16 cellular contexts compared by ENCODE assay signal in the genomic region with DNA sequence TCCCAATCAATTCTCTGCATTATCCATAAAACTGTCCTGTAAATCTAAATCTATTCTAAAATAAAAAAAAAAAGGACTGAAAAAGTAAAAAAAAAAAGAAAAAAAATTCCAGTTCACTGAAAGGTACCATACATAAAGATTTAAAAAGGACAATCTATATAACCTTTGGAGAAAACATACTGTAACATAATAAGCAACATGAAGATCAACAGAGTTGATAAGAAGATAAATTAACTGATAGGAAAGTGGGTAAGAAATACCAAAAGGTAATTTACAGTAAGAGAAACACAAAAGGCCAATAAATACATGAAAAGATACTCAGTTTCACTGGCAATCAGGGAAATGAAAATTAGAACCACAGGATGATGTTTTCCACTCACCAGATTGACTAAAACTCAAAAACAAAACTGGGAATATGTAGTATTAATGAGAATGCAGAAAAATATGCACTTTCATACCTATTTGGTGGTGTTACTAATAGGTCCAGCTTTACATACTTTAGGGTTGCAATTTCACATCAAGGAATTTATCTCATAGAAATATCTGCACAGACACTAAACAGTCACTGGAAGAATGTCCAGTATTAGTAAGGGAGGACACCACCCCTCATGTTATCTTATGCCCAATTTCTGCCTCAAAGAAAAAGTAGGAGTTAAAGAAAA. TPM values are rescaled to one million over a fixed set of nuclear protein-coding genes. Genes with fewer than 3 reads are reported as not detected.
A peak's percentile ranks its signal among the peaks of the same experiment; 100 is the strongest.
DNase-seq lines count a peak whose midpoint lies in the region; ATAC-seq and TF ChIP-seq lines count a peak whose summit lies in the region.
"Had no signal": no experiment of that assay in that cellular context is flagged by ENCODE, and none has a peak within 500 bp of the region (broad histone marks: within the 10 kb centered on the region; RNA-seq: fewer than 3 reads in every experiment).

No MANE protein-coding gene starts in this region.

- ATAC-seq in GM21619 (IDR thresholded peaks at IDR 0.05; ENCODE audit: unreplicated experiment) (no peak), GM21786 (IDR thresholded peaks at IDR 0.05; ENCODE audit: unreplicated experiment) (no peak)
- ATAC-seq: HepG2 had no signal

- peaks cover 44 to 66% (median 65%) of the 10 kb centered on the region in 3 donors for H3K4me1 Mint-ChIP-seq in CD8-positive, alpha-beta memory T cell
- peaks cover 49% of the 10 kb centered on the region for H3K4me1 Mint-ChIP-seq in mesothelial cell of epicardium

- no peaks in the 10 kb centered on the region for H3K27me3 Mint-ChIP-seq in CD8-positive, alpha-beta memory T cell
- H3K27me3 Mint-ChIP-seq in mesothelial cell of epicardium (ENCODE audit: low read depth) = no peaks in the 10 kb centered on the region

- H3K9me3 ChIP-seq in CD8-positive, alpha-beta memory T cell (ENCODE audit: low read length) = peaks cover 6% of the 10 kb centered on the region
- H3K9me3 ChIP-seq: HAP-1 had no signal

- peaks cover 0 to 30% (median 3%) of the 10 kb centered on the region in 3 donors for H3K36me3 Mint-ChIP-seq in CD8-positive, alpha-beta memory T cell
- H3K36me3 Mint-ChIP-seq in mesothelial cell of epicardium = no peaks in the 10 kb centered on the region

- CTCF ChIA-PET in CD8-positive, alpha-beta memory T cell (lab: Charles Lee) = interaction anchor here (2.7 kb wide), 1 partner anchor 60 kb away, joined by 14 read pairs; a partner anchor contains a TSS
- CTCF ChIA-PET in HEK293T (lab: Yijun Ruan, JAX) = interaction anchor here (1.1 kb wide), 1 partner anchor 33 kb away, joined by 4 read pairs; no protein-coding TSS in a partner anchor

- H3K27me3 ChIP-seq in CD8-positive, alpha-beta memory T cell (ENCODE audit: insufficient read depth, low read length, poor library complexity, severe bottlenecking) = no peaks in the 10 kb centered on the region

- TF ChIP-seq CTCF in mesothelial cell of epicardium (IDR thresholded peaks at IDR 0.05; ENCODE audit: unreplicated experiment) = no peak

- no peaks in the 10 kb centered on the region for H3K36me3 ChIP-seq in CD8-positive, alpha-beta memory T cell (ENCODE audit: insufficient read depth, low read length)
- H3K36me3 ChIP-seq: HAP-1 had no signal

- peaks cover 5 to 18% (median 7%) of the 10 kb centered on the region in 5 donors for H3K9me3 Mint-ChIP-seq in CD8-positive, alpha-beta memory T cell
- H3K9me3 Mint-ChIP-seq in mesothelial cell of epicardium = no peaks in the 10 kb centered on the region

- no peak for DNase-seq in CD8-positive, alpha-beta memory T cell
- no peak for DNase-seq in HEK293T (ENCODE audit: extremely low spot score)
- no peak for DNase-seq in mesothelial cell of epicardium (ENCODE audit: low spot score in 2 of 2, unreplicated experiment in 2 of 2)
- no peak for DNase-seq in T-helper 1 cell
- no peak for DNase-seq in A172 (ENCODE audit: low spot score)
- DNase-seq: 8988T, DMS153, DMS79, GDM1 had no signal

- H3K4me1 ChIP-seq in CD8-positive, alpha-beta memory T cell (ENCODE audit: insufficient read depth, low read length) = peaks cover 38% of the 10 kb centered on the region
- H3K4me1 ChIP-seq: HAP-1 had no signal

- no peak overlapping the region for H3K4me3 ChIP-seq in CD8-positive, alpha-beta memory T cell (ENCODE audit: low read length)
- H3K4me3 ChIP-seq: BLaER1 treated with 17β-estradiol and CSF1 and Interleukin-3, amounts not matched to agents 10 nM and 100 nM; HAP-1 had no signal

- no peak overlapping the region for H3K27ac Mint-ChIP-seq in CD8-positive, alpha-beta memory T cell
- peak overlapping the region; percentile 88 for H3K27ac Mint-ChIP-seq in mesothelial cell of epicardium
- H3K27ac Mint-ChIP-seq: B cell had no signal

- peak overlapping the region; percentile 84 for H3K27ac ChIP-seq in CD8-positive, alpha-beta memory T cell (ENCODE audit: low read depth, low read length)
- H3K27ac ChIP-seq: BLaER1 treated with 17β-estradiol and CSF1 and Interleukin-3, amounts not matched to agents 10 nM and 100 nM; KMS-11 had no signal

- peak overlapping the region in 1 of 7 donors; percentile 41 for H3K4me3 Mint-ChIP-seq in CD8-positive, alpha-beta memory T cell
- H3K4me3 Mint-ChIP-seq in mesothelial cell of epicardium = no peak overlapping the region
- H3K4me3 Mint-ChIP-seq: B cell had no signal

- POLR2A ChIA-PET in CD8-positive, alpha-beta memory T cell (lab: Charles Lee) = no interaction called here
- POLR2A ChIA-PET in HEK293T (lab: Yijun Ruan, JAX) = no interaction called here

TF ChIP-seq in HEK293T, 16 proteins besides CTCF, POLR2A, EP300 and RAD21:
- TF ChIP-seq TARDBP (IDR thresholded peaks at IDR 0.05) (no peak), ZNF384 (IDR thresholded peaks at IDR 0.05) (no peak), L3MBTL2 (conservative IDR thresholded peaks at IDR 0.05) (no peak)
- TF ChIP-seq, protein P1, sequence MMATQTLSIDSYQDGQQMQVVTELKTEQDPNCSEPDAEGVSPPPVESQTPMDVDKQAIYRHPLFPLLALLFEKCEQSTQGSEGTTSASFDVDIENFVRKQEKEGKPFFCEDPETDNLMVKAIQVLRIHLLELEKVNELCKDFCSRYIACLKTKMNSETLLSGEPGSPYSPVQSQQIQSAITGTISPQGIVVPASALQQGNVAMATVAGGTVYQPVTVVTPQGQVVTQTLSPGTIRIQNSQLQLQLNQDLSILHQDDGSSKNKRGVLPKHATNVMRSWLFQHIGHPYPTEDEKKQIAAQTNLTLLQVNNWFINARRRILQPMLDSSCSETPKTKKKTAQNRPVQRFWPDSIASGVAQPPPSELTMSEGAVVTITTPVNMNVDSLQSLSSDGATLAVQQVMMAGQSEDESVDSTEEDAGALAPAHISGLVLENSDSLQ (IDR thresholded peaks at IDR 0.05) = 0 out of 2 replicates have a peak, but pooled peaks have one; percentile 2

RNA-seq across cellular contexts. Expression of a gene that starts 48.3 kb away (rescaled TPM):
- 10 to 100 TPM; 16.6 to 18.7 TPM for total RNA-seq in CD8-positive, alpha-beta memory T cell
- 7.1 TPM for polyA plus RNA-seq in CD8-positive, alpha-beta memory T cell
- 98.6 to 103 TPM (median 102 TPM) in 3 replicates for total RNA-seq in mesothelial cell of epicardium
- 38.4 and 40.1 TPM in 2 replicates for total RNA-seq in A172 (2014; rRNA removed; shearing (Covaris generic))
